ENCODE assay signal across 7 cellular contexts in the genomic region with DNA sequence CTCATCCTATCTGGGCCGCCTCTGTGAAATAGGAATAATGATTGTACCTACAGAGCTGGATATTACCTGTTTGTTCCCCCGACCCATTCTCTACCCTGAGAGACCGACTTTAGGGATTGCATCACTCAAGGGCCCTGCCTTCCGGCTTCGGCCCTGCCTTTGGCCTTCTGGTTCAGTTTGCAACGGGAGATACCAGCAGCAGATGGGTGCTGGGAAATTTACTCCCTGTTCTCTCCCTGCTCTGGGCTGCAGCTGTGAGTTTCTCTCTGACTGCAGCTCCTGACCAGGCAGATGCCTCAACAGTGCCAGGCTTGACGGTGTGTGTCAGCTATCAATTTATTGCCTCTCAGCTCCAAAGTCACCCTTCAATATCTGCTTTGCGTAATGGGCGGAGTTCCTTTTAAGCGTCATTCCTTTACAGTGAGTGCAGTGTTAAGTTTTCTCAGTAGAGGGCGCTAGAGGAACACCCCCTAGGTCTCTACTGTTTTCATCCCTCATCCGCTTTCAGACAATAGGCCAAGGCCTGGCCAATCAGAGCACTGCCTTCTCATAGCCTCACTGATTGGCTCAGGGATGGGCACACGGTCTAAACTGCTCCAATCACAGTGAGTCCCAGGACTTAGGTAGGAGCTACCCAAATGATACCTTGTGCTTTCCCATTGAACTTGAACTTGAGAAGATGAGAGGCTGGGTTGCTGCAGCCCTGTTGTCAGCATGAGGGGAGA.
DNase-seq lines count a peak whose midpoint lies in the region; ATAC-seq and TF ChIP-seq lines count a peak whose summit lies in the region.

No MANE protein-coding gene starts in this region.

- no peak overlapping the region for H3K27ac ChIP-seq in neutrophil

- TF ChIP-seq CTCF in fibroblast of mammary gland (conservative IDR thresholded peaks at IDR 0.05; ENCODE audit: control insufficient read depth, insufficient read depth, low read depth, low read length) (peak; percentile 90), neutrophil (IDR thresholded peaks at IDR 0.05) (peak; percentile 25)

- H3K4me1 ChIP-seq in neutrophil (ENCODE audit: control insufficient read depth in 1 of 2, insufficient read depth in 1 of 2, low read depth in 1 of 2, low read length in 1 of 2), result no peaks in the 10 kb centered on the region

- peak; percentile 47 for ATAC-seq in HG02642 (IDR thresholded peaks at IDR 0.05; ENCODE audit: poor library complexity, unreplicated experiment)
- no peak for ATAC-seq in HG02571 (IDR thresholded peaks at IDR 0.05; ENCODE audit: unreplicated experiment)

- peaks cover 26% of the 10 kb centered on the region for H3K27me3 ChIP-seq in neutrophil

- H3K9me3 ChIP-seq in neutrophil, result no peaks in the 10 kb centered on the region

- no peak overlapping the region for H3K4me3 ChIP-seq in fibroblast of mammary gland (ENCODE audit: control insufficient read depth, low read depth, low read length)
- H3K4me3 ChIP-seq in neutrophil (ENCODE audit: low read depth in 1 of 2, low read length in 1 of 2), result no peak overlapping the region

- DNase-seq in GDM1 (lab: John Stamatoyannopoulos, UW), result peak; percentile 49
- peak; percentile 23 for DNase-seq in NCI-H2107 (lab: John Stamatoyannopoulos, UW)
- DNase-seq in UCSD-AML1 (lab: John Stamatoyannopoulos, UW; ENCODE audit: unreplicated experiment), result peak; percentile 27
- peak; percentile 86 for DNase-seq in fibroblast of mammary gland (ENCODE audit: low read depth)

- no peaks in the 10 kb centered on the region for H3K36me3 ChIP-seq in neutrophil

Comparison
In these comparisons a context has a peak if more than half of its experiments do, and no peak if none do; other contexts are left out.
1. DNase-seq: peak in every context shown above with its lines; median percentile 86 in fibroblast of mammary gland; 49 in GDM1; 27 in UCSD-AML1; 23 in NCI-H2107.